In genomic region chr12:27984275-27984674, GRCh38 we compare ENCODE assay signal across 17 cellular contexts. TPM values are rescaled to one million over a fixed set of nuclear protein-coding genes. Genes with fewer than 3 reads are reported as not detected.
A peak's percentile ranks its signal among the peaks of the same experiment; 100 is the strongest.
DNase-seq lines count a peak whose midpoint lies in the region; ATAC-seq and TF ChIP-seq lines count a peak whose summit lies in the region.
"Had no signal": no experiment of that assay in that cellular context is flagged by ENCODE, and none has a peak within 500 bp of the region (broad histone marks: within the 10 kb centered on the region; RNA-seq: fewer than 3 reads in every experiment).

No MANE protein-coding gene starts in this region.

- peaks cover 26% of the 10 kb centered on the region for H3K4me1 ChIP-seq in osteoblast (ENCODE audit: insufficient read depth, low read length)
- H3K4me1 ChIP-seq in CD8-positive, alpha-beta memory T cell (ENCODE audit: insufficient read depth, low read length), result no peaks in the 10 kb centered on the region
- H3K4me1 ChIP-seq: prostate gland, testis had no signal

- no peak overlapping the region for H3K27ac Mint-ChIP-seq in CD8-positive, alpha-beta memory T cell
- H3K27ac Mint-ChIP-seq: brain, CD14-positive monocyte had no signal

- H3K4me2 ChIP-seq in osteoblast (ENCODE audit: insufficient read depth, low read length), result peak overlapping the region; percentile 15

- ATAC-seq in GM21367 (IDR thresholded peaks at IDR 0.05; ENCODE audit: unreplicated experiment), result no peak

- H3K27ac ChIP-seq in RWPE1 (no peak overlapping the region), osteoblast (ENCODE audit: low read depth, low read length) (peak overlapping the region; percentile 70)
- H3K27ac ChIP-seq in CD8-positive, alpha-beta memory T cell (ENCODE audit: low read depth, low read length), result no peak overlapping the region
- H3K27ac ChIP-seq: prostate gland, testis, WERI-Rb-1 had no signal

- DNase-seq in GM03348 (ENCODE audit: low spot score) (peak; percentile 43), RWPE1 (ENCODE audit: low spot score) (peak; percentile 53), choroid plexus epithelial cell (ENCODE audit: low read depth) (peak; percentile 77), osteoblast (ENCODE audit: insufficient read length, low spot score, missing footprints) (peak; percentile 63), NCI-H69 (lab: John Stamatoyannopoulos, UW) (no peak), NCI-H1694 treated with DMSO at 0.1 percent for 48 hours (lab: John Stamatoyannopoulos, UW) (no peak)
- no peak for DNase-seq in CD8-positive, alpha-beta memory T cell
- DNase-seq: activated gamma-delta T cell; effector memory CD4-positive, alpha-beta T cell; glutamatergic neuron; MG63; testis; WERI-Rb-1 had no signal

- H3K4me1 Mint-ChIP-seq in CD8-positive, alpha-beta memory T cell, result no peaks in the 10 kb centered on the region
- H3K4me1 Mint-ChIP-seq: brain, CD14-positive monocyte had no signal

- CTCF ChIA-PET in RWPE1 (lab: Yijun Ruan, JAX), result interaction anchor here (0.7 kb wide), 1 partner anchor 175 kb away, joined by 3 read pairs; no protein-coding TSS in a partner anchor
- CTCF ChIA-PET in CD8-positive, alpha-beta memory T cell (lab: Charles Lee), result no interaction called here

- no peaks in the 10 kb centered on the region for H3K79me2 ChIP-seq in osteoblast (ENCODE audit: insufficient read depth, low read length)

- H4K20me1 ChIP-seq in osteoblast (ENCODE audit: insufficient read depth, low read length), result no peaks in the 10 kb centered on the region

- POLR2A ChIA-PET in RWPE1 (lab: Yijun Ruan, JAX; ENCODE audit: low non-redundant PET), result no interaction called here
- POLR2A ChIA-PET in CD8-positive, alpha-beta memory T cell (lab: Charles Lee), result no interaction called here

- TF ChIP-seq CTCF in RWPE1 (conservative IDR thresholded peaks at IDR 0.05; ENCODE audit: low read depth), result no peak
- no peak for TF ChIP-seq CTCF in choroid plexus epithelial cell (conservative IDR thresholded peaks at IDR 0.05; ENCODE audit: low read depth, low read length)
- TF ChIP-seq CTCF in osteoblast (IDR thresholded peaks at IDR 0.05; ENCODE audit: extremely low read depth, low read depth, low read length), result no peak

- no peaks in the 10 kb centered on the region for H3K36me3 ChIP-seq in osteoblast (ENCODE audit: insufficient read depth, low read length)
- H3K36me3 ChIP-seq in CD8-positive, alpha-beta memory T cell (ENCODE audit: insufficient read depth, low read length), result no peaks in the 10 kb centered on the region
- H3K36me3 ChIP-seq: MG63, prostate gland, WERI-Rb-1 had no signal

- H2AFZ ChIP-seq in osteoblast (ENCODE audit: low read length), result no peak overlapping the region

- no peak overlapping the region for H3K4me3 Mint-ChIP-seq in CD8-positive, alpha-beta memory T cell
- H3K4me3 Mint-ChIP-seq: brain, CD14-positive monocyte had no signal

- no peaks in the 10 kb centered on the region for H3K27me3 ChIP-seq in osteoblast (ENCODE audit: insufficient read depth, low read length)
- peaks cover 2% of the 10 kb centered on the region for H3K27me3 ChIP-seq in CD8-positive, alpha-beta memory T cell (ENCODE audit: insufficient read depth, low read length, poor library complexity, severe bottlenecking)
- H3K27me3 ChIP-seq: testis had no signal

- H3K27me3 Mint-ChIP-seq in CD8-positive, alpha-beta memory T cell, result peaks cover 4 to 46% of the 10 kb centered on the region in 2 donors

- H3K9me3 ChIP-seq in osteoblast (ENCODE audit: low read depth, low read length), result no peaks in the 10 kb centered on the region
- no peaks in the 10 kb centered on the region for H3K9me3 ChIP-seq in CD8-positive, alpha-beta memory T cell (ENCODE audit: low read length)
- H3K9me3 ChIP-seq: MG63, prostate gland, testis had no signal

- H3K36me3 Mint-ChIP-seq in CD8-positive, alpha-beta memory T cell, result no peaks in the 10 kb centered on the region
- H3K36me3 Mint-ChIP-seq: brain, CD14-positive monocyte had no signal

- H3K9me3 Mint-ChIP-seq in CD8-positive, alpha-beta memory T cell, result peaks cover 0 to 4% (median 0%) of the 10 kb centered on the region in 5 donors

- H3K4me3 ChIP-seq in choroid plexus epithelial cell (ENCODE audit: low read depth, low read length) (no peak overlapping the region), osteoblast (ENCODE audit: insufficient read depth, low read length) (no peak overlapping the region)
- no peak overlapping the region for H3K4me3 ChIP-seq in CD8-positive, alpha-beta memory T cell (ENCODE audit: low read length)
- H3K4me3 ChIP-seq: MG63, prostate gland, testis had no signal

RNA-seq across cellular contexts. Expression of gene PTHLH, which starts 11.7 kb away (rescaled TPM):
- 2.2 and 3.2 TPM in 2 replicates for total RNA-seq in osteoblast
- total RNA-seq in CD8-positive, alpha-beta memory T cell, result under 1 TPM; 0.33 to 0.44 TPM
- not detected for polyA plus RNA-seq in CD8-positive, alpha-beta memory T cell
- polyA plus RNA-seq: CD14-positive monocyte had no signal

Comparison
In these comparisons a context has a peak if more than half of its experiments do, and no peak if none do; other contexts are left out.
1. DNase-seq: peak in GM03348 (single experiment), RWPE1 (single experiment), choroid plexus epithelial cell (single experiment) and osteoblast (single experiment); none in NCI-H69 (single experiment), NCI-H1694 treated with DMSO at 0.1 percent for 48 hours (single experiment) and CD8-positive, alpha-beta memory T cell (0 of 5).